8 cellular contexts compared by ENCODE assay signal in the genomic region with DNA sequence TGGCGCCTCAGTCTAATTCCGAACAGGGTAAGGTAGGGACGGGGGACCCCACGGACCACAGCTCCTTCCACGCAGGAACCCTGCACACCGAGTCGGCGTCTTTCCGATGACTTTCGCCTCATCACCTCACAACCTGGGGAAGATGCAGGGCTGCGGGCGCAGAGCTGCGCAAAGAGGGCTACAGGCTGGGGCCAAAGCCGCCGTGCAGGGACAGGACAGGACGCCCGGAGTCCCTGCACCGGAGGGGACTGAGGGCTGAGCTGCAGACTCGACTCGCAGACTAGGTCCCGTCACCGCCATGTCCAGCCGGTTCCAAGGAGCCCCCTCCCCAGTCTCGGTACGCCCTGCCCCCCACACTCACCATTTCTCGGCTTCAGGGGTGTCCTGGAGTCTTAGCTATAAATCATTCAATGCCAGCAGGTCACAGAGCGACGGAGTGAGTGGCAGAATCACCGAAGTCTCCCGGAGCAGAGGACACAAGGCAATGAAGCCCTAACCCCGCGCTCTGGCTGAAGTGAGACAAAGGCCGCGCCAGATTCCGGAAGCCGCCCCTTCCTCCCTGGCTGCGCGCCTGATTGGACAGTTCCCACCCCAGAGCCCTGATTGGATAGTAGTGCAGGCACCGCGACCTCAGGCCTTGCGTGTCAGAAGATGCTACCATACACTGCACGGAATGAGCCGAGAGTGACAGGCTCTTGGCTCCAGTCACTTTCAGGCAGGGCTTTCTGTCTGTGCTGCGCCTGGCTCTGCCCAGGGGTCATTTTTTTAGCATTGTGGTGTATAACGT. TPM values are rescaled to one million over a fixed set of nuclear protein-coding genes. Genes with fewer than 3 reads are reported as not detected.
DNase-seq lines count a peak whose midpoint lies in the region; ATAC-seq, FAIRE-seq and TF ChIP-seq lines count a peak whose summit lies in the region.
"Not testable (repeated sequence)": the region's sequence is repeated elsewhere in the genome, so short reads cannot be mapped to it uniquely, and the experiment has no call there.

TSS of gene ZNF519 (minus strand) at position 522 of the 787 bp plus-strand sequence. CDS start at position 364, 158 bp downstream.

- H3K4me1 Mint-ChIP-seq in chondrocyte (ENCODE audit: low read depth) = peaks cover 19% of the 10 kb centered on the region

- H3K27ac Mint-ChIP-seq in chondrocyte (ENCODE audit: unreplicated experiment) = peak within 1 kb of the TSS; percentile 85

- peak; percentile 100 for ATAC-seq in HG03442 (IDR thresholded peaks at IDR 0.05; ENCODE audit: unreplicated experiment)

- H3K4me3 ChIP-seq in BE2C (ENCODE audit: low read depth, low read length) (peak within 1 kb of the TSS; percentile 64), kidney epithelial cell (ENCODE audit: low read depth, low read length) (peak within 1 kb of the TSS; percentile 81)

- not testable (repeated sequence) for H3K9me3 Mint-ChIP-seq in chondrocyte (ENCODE audit: low read depth)

- peak; percentile 83 for DNase-seq in BE2C
- peak; percentile 54 for DNase-seq in GM19239 (ENCODE audit: insufficient read length, low spot score)
- peak; percentile 84 for DNase-seq in NCI-H510A treated with DMSO at 0.1 percent for 48 hours (lab: John Stamatoyannopoulos, UW)
- DNase-seq in activated CD4-positive, alpha-beta T cell treated with anti-CD3 and anti-CD28 coated beads for 1 hour = peak; percentile 82
- DNase-seq in chondrocyte (ENCODE audit: low spot score) = peak; percentile 92
- peak; percentile 92 for DNase-seq in kidney epithelial cell (ENCODE audit: low read depth)
- DNase-seq in stimulated activated CD4-positive, alpha-beta T cell treated with anti-CD3 and anti-CD28 coated beads, Interleukin-15, amount 100 ng/mL, for 48 hours (ENCODE audit: low read depth in 2 of 2) = peak; percentile 83 to 87

- H3K27me3 ChIP-seq in BE2C; kidney epithelial cell (ENCODE audit: control insufficient read depth, insufficient read depth, low read length): not testable (repeated sequence)

- H3K27me3 Mint-ChIP-seq in chondrocyte (ENCODE audit: low read depth) = not testable (repeated sequence)

- H3K9me3 ChIP-seq in BE2C = not testable (repeated sequence)

- not testable (repeated sequence) for TF ChIP-seq CTCF in BE2C (IDR thresholded peaks at IDR 0.05; ENCODE audit: low read depth, low read length); chondrocyte (IDR thresholded peaks at IDR 0.05); kidney epithelial cell (IDR thresholded peaks at IDR 0.05; ENCODE audit: insufficient read depth, low read length, poor library complexity, severe bottlenecking)

- not testable (repeated sequence) for H3K36me3 Mint-ChIP-seq in chondrocyte (ENCODE audit: low read depth)

- H3K4me3 Mint-ChIP-seq in chondrocyte (ENCODE audit: unreplicated experiment) = peak within 1 kb of the TSS; percentile 91

- H3K36me3 ChIP-seq in BE2C; kidney epithelial cell (ENCODE audit: control insufficient read depth, insufficient read depth, low read length): not testable (repeated sequence)

- not testable (repeated sequence) for H3K4me1 ChIP-seq in BE2C

- FAIRE-seq in GM19239 (lab: Jason Lieb, UNC) = peak; percentile 98

RNA-seq across cellular contexts. Expression of gene ZNF519, which starts in this region (rescaled TPM):
- polyA plus RNA-seq in BE2C (2012; ENCODE audit: insufficient read depth, insufficient read length, low read depth) = 1.7 TPM
- total RNA-seq in chondrocyte (2.3 to 6.5 TPM (median 2.9 TPM) in 3 replicates), kidney epithelial cell (1.9 and 3.9 TPM in 2 replicates)

Comparison
In these comparisons a context has a peak if more than half of its experiments do, and no peak if none do; other contexts are left out.
1. Peak in every context shown above with its lines: DNase-seq, ATAC-seq and H3K4me3 ChIP-seq.